Comparison of ENCODE assay signal across 15 cellular contexts in genomic region chr1:19287436-19288185, GRCh38. TPM values are rescaled to one million over a fixed set of nuclear protein-coding genes. Genes with fewer than 3 reads are reported as not detected.
DNase-seq lines count a peak whose midpoint lies in the region; ATAC-seq and TF ChIP-seq lines count a peak whose summit lies in the region.
"Had no signal": no experiment of that assay in that cellular context is flagged by ENCODE, and none has a peak within 500 bp of the region (broad histone marks: within the 10 kb centered on the region; RNA-seq: fewer than 3 reads in every experiment).

No MANE protein-coding gene starts in this region.

- intact Hi-C loops in activated CD8-positive, alpha-beta T cell treated with anti-CD3 and anti-CD28 coated beads for 36 hours (cut with micrococcal nuclease): no loop called here
- intact Hi-C loops in right lobe of liver (cut with DNase I): no loop called here
- intact Hi-C loops in transverse colon (cut with DNase I; ENCODE audit: low total_unique reads): loop anchor here (5.0 kb wide), 1 partner anchor 850 kb away; the partner anchor contains the start of gene PLA2G2F

- TF ChIP-seq POLR2A in right lobe of liver (IDR thresholded peaks at IDR 0.05) (no peak), transverse colon (IDR thresholded peaks at IDR 0.05) (peak; percentile 54)

- H3K27ac ChIP-seq in right lobe of liver (peak overlapping the region; percentile 61 to 78 (median 77)), transverse colon (peak overlapping the region; percentile 79 to 87 (median 83))
- H3K27ac ChIP-seq: left ventricle myocardium inferior, ovary had no signal

- CTCF ChIA-PET in activated naive CD4-positive, alpha-beta T cell treated with anti-CD3 and anti-CD28 coated beads, Interleukin-2, amount 10 ng/mL, durations not matched to agents 7 days and 5 days (lab: Charles Lee): no interaction called here
- CTCF ChIA-PET in activated CD8-positive, alpha-beta T cell treated with anti-CD3 and anti-CD28 coated beads for 36 hours (lab: Charles Lee): no interaction called here

- H3K9me3 ChIP-seq in right lobe of liver: no peaks in the 10 kb centered on the region
- H3K9me3 ChIP-seq in transverse colon: no peaks in the 10 kb centered on the region
- H3K9me3 ChIP-seq: left ventricle myocardium inferior, ovary had no signal

- H3K36me3 Mint-ChIP-seq in activated naive CD4-positive, alpha-beta T cell treated with anti-CD3 and anti-CD28 coated beads, Interleukin-2, amount 10 ng/mL, durations not matched to agents 7 days and 5 days: peaks cover 3% of the 10 kb centered on the region
- peaks cover 11 to 19% of the 10 kb centered on the region in 2 donors for H3K36me3 Mint-ChIP-seq in activated naive CD4-positive, alpha-beta T cell treated with anti-CD3 and anti-CD28 coated beads, Interleukin-2, amount 50 U/mL, for 72 hours
- no peaks in the 10 kb centered on the region for H3K36me3 Mint-ChIP-seq in activated CD8-positive, alpha-beta T cell treated with anti-CD3 and anti-CD28 coated beads for 36 hours (ENCODE audit: low read depth)

- H3K9me3 Mint-ChIP-seq in activated naive CD4-positive, alpha-beta T cell treated with anti-CD3 and anti-CD28 coated beads, Interleukin-2, amount 10 ng/mL, durations not matched to agents 7 days and 5 days: peaks cover 3% of the 10 kb centered on the region
- peaks cover 0 to 8% of the 10 kb centered on the region in 2 donors for H3K9me3 Mint-ChIP-seq in activated naive CD4-positive, alpha-beta T cell treated with anti-CD3 and anti-CD28 coated beads, Interleukin-2, amount 50 U/mL, for 72 hours
- H3K9me3 Mint-ChIP-seq in activated CD8-positive, alpha-beta T cell treated with anti-CD3 and anti-CD28 coated beads for 36 hours: no peaks in the 10 kb centered on the region

- peak overlapping the region; percentile 52 for H3K27ac Mint-ChIP-seq in activated naive CD4-positive, alpha-beta T cell treated with anti-CD3 and anti-CD28 coated beads, Interleukin-2, amount 10 ng/mL, durations not matched to agents 7 days and 5 days
- H3K27ac Mint-ChIP-seq in activated naive CD4-positive, alpha-beta T cell treated with anti-CD3 and anti-CD28 coated beads, Interleukin-2, amount 50 U/mL, for 72 hours: no peak overlapping the region
- H3K27ac Mint-ChIP-seq in activated CD8-positive, alpha-beta T cell treated with anti-CD3 and anti-CD28 coated beads for 36 hours: no peak overlapping the region

- in situ Hi-C loops in transverse colon (cut with MboI; ENCODE audit: low pct_ligation_motif_present in 1 of 4, low pct_unique_long_range_greater_than_20kb in 1 of 4, low sequenced_read_pairs in 3 of 4): no loop called here
- in situ Hi-C loops in GM13977 (cut with MboI; ENCODE audit: low pct_unique_long_range_greater_than_20kb, low sequenced_read_pairs, unreplicated experiment): no loop called here

- peaks cover 0 to 20% (median 8%) of the 10 kb centered on the region in 4 donors for H3K36me3 ChIP-seq in right lobe of liver
- H3K36me3 ChIP-seq in transverse colon: peaks cover 0 to 9% (median 4%) of the 10 kb centered on the region in 4 donors
- H3K36me3 ChIP-seq: left ventricle myocardium inferior, ovary had no signal

- TF ChIP-seq EP300 in transverse colon (IDR thresholded peaks at IDR 0.05; ENCODE audit: low read depth): peak; percentile 2

- POLR2A ChIA-PET in activated CD8-positive, alpha-beta T cell treated with anti-CD3 and anti-CD28 coated beads for 36 hours (lab: Charles Lee): interaction anchor here (1.0 to 2.0 kb wide), 2 partner anchors 24 to 36 kb away, joined by 3 to 10 read pairs; partner anchors contain the start of genes AKR7A2, EMC1, MRTO4 and SLC66A1

- no peak for TF ChIP-seq CTCF in activated CD8-positive, alpha-beta T cell treated with anti-CD3 and anti-CD28 coated beads for 36 hours (IDR thresholded peaks at IDR 0.05)
- no peak for TF ChIP-seq CTCF in right lobe of liver (IDR thresholded peaks at IDR 0.05)
- no peak for TF ChIP-seq CTCF in transverse colon (IDR thresholded peaks at IDR 0.05)
- TF ChIP-seq CTCF in GM13977 (IDR thresholded peaks at IDR 0.05; ENCODE audit: extremely low read depth, insufficient read depth, missing control alignments): no peak

- peak overlapping the region; percentile 51 to 66 (median 63) for H3K4me3 ChIP-seq in right lobe of liver
- H3K4me3 ChIP-seq in transverse colon: peak overlapping the region in 3 of 4 donors; percentile 38 to 64 (median 40)

- DNase-seq in activated naive CD4-positive, alpha-beta T cell treated with anti-CD3 and anti-CD28 coated beads, Interleukin-2, amount 10 ng/mL, durations not matched to agents 7 days and 5 days: no peak
- no peak for DNase-seq in activated naive CD4-positive, alpha-beta T cell treated with anti-CD3 and anti-CD28 coated beads, Interleukin-2, amount 50 U/mL, for 72 hours (ENCODE audit: low spot score in 2 of 2)
- no peak for DNase-seq in activated CD8-positive, alpha-beta T cell treated with anti-CD3 and anti-CD28 coated beads for 36 hours
- DNase-seq in right lobe of liver: peak; percentile 64 to 86 (median 84)
- peak; percentile 79 for DNase-seq in transverse colon
- DNase-seq in GM13977 (ENCODE audit: low spot score): no peak
- no peak for DNase-seq in AG20443 (ENCODE audit: low spot score)
- DNase-seq in NCI-H2081 treated with DMSO at 0.1 percent for 48 hours (lab: John Stamatoyannopoulos, UW): no peak
- DNase-seq: IMR-90; left ventricle myocardium inferior; NCI-H1417; NCI-H510A; ovary; RPMI8226; stimulated activated CD8-positive, alpha-beta memory T cell treated with anti-CD3 and anti-CD28 coated beads, Interleukin-4, amount 100 ng/mL, for 48 hours had no signal

- H3K4me1 Mint-ChIP-seq in activated naive CD4-positive, alpha-beta T cell treated with anti-CD3 and anti-CD28 coated beads, Interleukin-2, amount 10 ng/mL, durations not matched to agents 7 days and 5 days: peaks cover 10% of the 10 kb centered on the region
- peaks cover 3% of the 10 kb centered on the region for H3K4me1 Mint-ChIP-seq in activated CD8-positive, alpha-beta T cell treated with anti-CD3 and anti-CD28 coated beads for 36 hours (ENCODE audit: low read depth)

- peak overlapping the region; percentile 58 for H3K4me3 Mint-ChIP-seq in activated naive CD4-positive, alpha-beta T cell treated with anti-CD3 and anti-CD28 coated beads, Interleukin-2, amount 10 ng/mL, durations not matched to agents 7 days and 5 days
- peak overlapping the region; percentile 9 for H3K4me3 Mint-ChIP-seq in activated CD8-positive, alpha-beta T cell treated with anti-CD3 and anti-CD28 coated beads for 36 hours

- 26% methylated on average over 7 of the region's 13 CpGs for WGBS in right lobe of liver (ENCODE audit: insufficient coverage, low coverage, low lambda C conversion rate, missing lambda C conversion rate)
- 36 to 65% methylated on average over 3 to 13 of the region's 13 CpGs for WGBS in transverse colon (ENCODE audit: low coverage in 1 of 2), 2 donors

- peaks cover 0 to 19% (median 8%) of the 10 kb centered on the region in 4 donors for H3K4me1 ChIP-seq in right lobe of liver
- H3K4me1 ChIP-seq in transverse colon: peaks cover 4 to 34% (median 21%) of the 10 kb centered on the region in 4 donors

- ATAC-seq in activated naive CD4-positive, alpha-beta T cell treated with anti-CD3 and anti-CD28 coated beads, Interleukin-2, amount 50 U/mL, for 72 hours: no peak
- ATAC-seq in activated CD8-positive, alpha-beta T cell treated with anti-CD3 and anti-CD28 coated beads for 36 hours: no peak
- ATAC-seq in right lobe of liver: peak; percentile 54 to 74 (median 64)

- H3K27me3 Mint-ChIP-seq in activated naive CD4-positive, alpha-beta T cell treated with anti-CD3 and anti-CD28 coated beads, Interleukin-2, amount 10 ng/mL, durations not matched to agents 7 days and 5 days: peaks cover 31% of the 10 kb centered on the region
- peaks cover 14% of the 10 kb centered on the region for H3K27me3 Mint-ChIP-seq in activated CD8-positive, alpha-beta T cell treated with anti-CD3 and anti-CD28 coated beads for 36 hours

- H3K27me3 ChIP-seq in right lobe of liver: no peaks in the 10 kb centered on the region
- H3K27me3 ChIP-seq in transverse colon: no peaks in the 10 kb centered on the region
- H3K27me3 ChIP-seq: ovary had no signal

RNA-seq across cellular contexts. Expression of gene AKR7A3, which starts 1.0 kb away (rescaled TPM):
- under 1 TPM; 0.68 to 0.93 TPM for total RNA-seq in activated naive CD4-positive, alpha-beta T cell treated with anti-CD3 and anti-CD28 coated beads, Interleukin-2, amount 50 U/mL, for 72 hours
- under 1 TPM; 0.54 TPM for total RNA-seq in activated CD8-positive, alpha-beta T cell treated with anti-CD3 and anti-CD28 coated beads for 36 hours
- total RNA-seq in right lobe of liver (100 to 1,000 TPM in 4 of 6 experiments, 10 to 100 TPM in 2; 58.1 to 169 (median 130) TPM), transverse colon (100 to 1,000 TPM in 2 of 4 donors, 10 to 100 TPM in 2; 77.8 to 167 (median 102) TPM)

RNA-seq across cellular contexts. Expression of gene AKR7A2, which starts 24.3 kb away (rescaled TPM):
- 10 to 100 TPM; 42.9 to 50.2 TPM for total RNA-seq in activated naive CD4-positive, alpha-beta T cell treated with anti-CD3 and anti-CD28 coated beads, Interleukin-2, amount 50 U/mL, for 72 hours
- total RNA-seq in activated CD8-positive, alpha-beta T cell treated with anti-CD3 and anti-CD28 coated beads for 36 hours: 10 to 100 TPM; 42.9 to 43.4 TPM
- total RNA-seq in right lobe of liver (10 to 100 TPM; 41.4 to 85.1 (median 51.2) TPM), transverse colon (100 to 1,000 TPM in 2 of 4 donors, 10 to 100 TPM in 2; 64.7 to 169 (median 112) TPM)

RNA-seq across cellular contexts. Expression of gene SLC66A1, which starts 24.5 kb away (rescaled TPM):
- 1 to 10 TPM; 6.7 to 7.2 TPM for total RNA-seq in activated naive CD4-positive, alpha-beta T cell treated with anti-CD3 and anti-CD28 coated beads, Interleukin-2, amount 50 U/mL, for 72 hours
- 1 to 10 TPM; 3.6 TPM for total RNA-seq in activated CD8-positive, alpha-beta T cell treated with anti-CD3 and anti-CD28 coated beads for 36 hours
- total RNA-seq in right lobe of liver (10 to 100 TPM in 3 of 6 experiments, 1 to 10 TPM in 3; 8.4 to 20.6 (median 11.2) TPM), transverse colon (10 to 100 TPM; 19.1 to 53.9 (median 35.3) TPM)

RNA-seq across cellular contexts. Expression of gene MRTO4, which starts 36.0 kb away (rescaled TPM):
- 10 to 100 TPM; 60.4 to 83.6 TPM for total RNA-seq in activated naive CD4-positive, alpha-beta T cell treated with anti-CD3 and anti-CD28 coated beads, Interleukin-2, amount 50 U/mL, for 72 hours
- total RNA-seq in activated CD8-positive, alpha-beta T cell treated with anti-CD3 and anti-CD28 coated beads for 36 hours: 10 to 100 TPM; 90.9 to 93.4 TPM
- total RNA-seq in right lobe of liver: 10 to 100 TPM in 2 of 6 experiments, 1 to 10 TPM in 4; 7.0 to 17.3 (median 8.2) TPM
- 10 to 100 TPM in 1 of 4 donors, 1 to 10 TPM in 3; 4.9 to 10.8 (median 8.7) TPM for total RNA-seq in transverse colon

RNA-seq across cellular contexts. Expression of gene EMC1, which starts 36.3 kb away (rescaled TPM):
- 10 to 100 TPM; 42.2 to 44.4 TPM for total RNA-seq in activated naive CD4-positive, alpha-beta T cell treated with anti-CD3 and anti-CD28 coated beads, Interleukin-2, amount 50 U/mL, for 72 hours
- 10 to 100 TPM; 38.3 to 39.5 TPM for total RNA-seq in activated CD8-positive, alpha-beta T cell treated with anti-CD3 and anti-CD28 coated beads for 36 hours
- total RNA-seq in right lobe of liver: 10 to 100 TPM; 18.6 to 32.7 (median 25.3) TPM
- 10 to 100 TPM; 18.3 to 39.7 (median 32.6) TPM for total RNA-seq in transverse colon

Comparison
In these comparisons a context has a peak if more than half of its experiments do, and no peak if none do; other contexts are left out.
1. DNase-seq: peak in right lobe of liver (3 of 3) and transverse colon (single experiment); none in activated naive CD4-positive, alpha-beta T cell treated with anti-CD3 and anti-CD28 coated beads, Interleukin-2, amount 10 ng/mL, durations not matched to agents 7 days and 5 days (single experiment), activated naive CD4-positive, alpha-beta T cell treated with anti-CD3 and anti-CD28 coated beads, Interleukin-2, amount 50 U/mL, for 72 hours (0 of 2), activated CD8-positive, alpha-beta T cell treated with anti-CD3 and anti-CD28 coated beads for 36 hours (single experiment), GM13977 (single experiment), AG20443 (single experiment) and NCI-H2081 treated with DMSO at 0.1 percent for 48 hours (single experiment).
2. ATAC-seq: peak in right lobe of liver (4 of 4); none in activated naive CD4-positive, alpha-beta T cell treated with anti-CD3 and anti-CD28 coated beads, Interleukin-2, amount 50 U/mL, for 72 hours (0 of 2) and activated CD8-positive, alpha-beta T cell treated with anti-CD3 and anti-CD28 coated beads for 36 hours (single experiment).
3. RNA of gene AKR7A3, which starts 1.0 kb away (total RNA-seq): 58.1 to 169 TPM in right lobe of liver and 77.8 to 167 TPM in transverse colon; 0.68 to 0.93 TPM in activated naive CD4-positive, alpha-beta T cell treated with anti-CD3 and anti-CD28 coated beads, Interleukin-2, amount 50 U/mL, for 72 hours and 0.54 TPM in activated CD8-positive, alpha-beta T cell treated with anti-CD3 and anti-CD28 coated beads for 36 hours; every median in the first group is over 10 times any median in the second.